8 cellular contexts compared by ENCODE assay signal in the genomic region with DNA sequence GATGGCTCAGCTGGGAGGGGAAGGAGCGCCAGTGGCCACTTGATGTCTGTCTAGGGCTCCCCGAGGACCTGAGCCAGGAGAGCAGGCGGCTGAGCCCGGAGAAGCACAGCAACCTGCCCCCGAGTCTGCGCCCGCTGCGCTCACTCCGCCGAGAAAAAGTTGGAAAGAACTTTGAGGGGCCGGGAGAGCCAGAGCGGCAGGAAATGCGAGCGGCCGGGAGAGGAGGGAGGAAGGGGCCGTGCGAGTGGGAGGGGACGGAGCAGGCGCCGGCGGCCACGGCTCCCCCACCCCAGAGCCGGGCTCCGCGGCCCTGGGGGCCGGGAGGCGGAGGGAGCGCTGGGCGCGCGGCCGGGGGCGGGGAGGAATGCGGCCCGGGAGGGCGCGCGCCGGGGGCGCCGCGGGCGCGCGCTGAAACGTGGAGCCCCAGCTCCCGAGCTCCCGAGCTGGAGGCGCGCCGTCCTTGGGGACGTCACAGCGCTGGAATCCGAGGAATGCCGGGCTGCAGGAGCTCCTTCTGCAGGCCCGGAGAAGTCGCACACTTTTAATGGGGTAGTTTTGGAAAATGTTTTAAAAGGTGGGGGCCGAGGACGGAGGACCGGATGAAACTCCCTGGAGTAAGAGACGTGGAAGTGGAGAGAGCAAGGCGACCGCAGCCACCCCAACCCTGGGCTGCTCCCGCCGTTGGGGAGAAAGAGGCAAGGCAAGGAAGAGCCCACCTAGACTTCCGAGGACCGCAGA. TPM values are rescaled to one million over a fixed set of nuclear protein-coding genes. Genes with fewer than 3 reads are reported as not detected.
A peak's percentile ranks its signal among the peaks of the same experiment; 100 is the strongest.
DNase-seq lines count a peak whose midpoint lies in the region; ATAC-seq and TF ChIP-seq lines count a peak whose summit lies in the region.

A gene (minus strand): TSS at position 167 of the 738 bp plus-strand sequence. CDS start 86,799 bp downstream, outside the sequence.

- peak within 1 kb of the TSS; percentile 11 for H2AK5ac ChIP-seq in H9 (ENCODE audit: insufficient read length, low read length)

- TF ChIP-seq CTCF in H9 (conservative IDR thresholded peaks at IDR 0.05) (peak; percentile 55), PC-9 (conservative IDR thresholded peaks at IDR 0.05) (no peak; the same call in 1 of the 2 replicates)

- intact Hi-C loops in PC-9 (cut with micrococcal nuclease; ENCODE audit: unreplicated experiment) (loop anchor here (1.0 to 2.0 kb wide), 11 partner anchors 26 to 218 kb away; a partner anchor contains a TSS), sciatic nerve (cut with DNase I) (no loop called here)

- peak within 1 kb of the TSS; percentile 92 to 94 for H3K4me3 Mint-ChIP-seq in H9
- peak within 1 kb of the TSS; percentile 54 for H3K4me3 Mint-ChIP-seq in central memory CD8-positive, alpha-beta T cell

- H3K9ac ChIP-seq in H9 (ENCODE audit: extremely low read depth, insufficient read length, low read length) (peak within 1 kb of the TSS; percentile 99), iPS-20b (ENCODE audit: low read depth, low read length) (peak within 1 kb of the TSS; percentile 99)

- H3K4me1 ChIP-seq in H9 (ENCODE audit: insufficient read depth, low read length) (peaks cover 7% of the 10 kb centered on the region), PC-9 (replicated peaks; ENCODE audit: insufficient read depth) (peaks cover 48% of the 10 kb centered on the region), iPS-20b (ENCODE audit: insufficient read depth, low read length) (peaks cover 18% of the 10 kb centered on the region)

- H4K8ac ChIP-seq in H9 (replicated peaks; ENCODE audit: insufficient read length, low read depth, low read length) = peak within 1 kb of the TSS; percentile 78

- H3K79me2 ChIP-seq in H9 (ENCODE audit: insufficient read depth, low read length) (peaks cover 29% of the 10 kb centered on the region; the same call in 1 of the 2 replicates), PC-9 (ENCODE audit: low read depth) (peaks cover 42% of the 10 kb centered on the region)

- peak within 1 kb of the TSS; percentile 99 for H3K18ac ChIP-seq in H9 (ENCODE audit: insufficient read length, low read depth, low read length)

- H3K4me3 ChIP-seq in PC-9 = peak within 1 kb of the TSS; percentile 71
- peak within 1 kb of the TSS; percentile 95 for H3K4me3 ChIP-seq in iPS-20b (ENCODE audit: low read length)

- peak within 1 kb of the TSS; percentile 99 for H3K27ac ChIP-seq in H9 (ENCODE audit: insufficient read length, low read depth, low read length)
- H3K27ac ChIP-seq in PC-9 = peak within 1 kb of the TSS; percentile 97
- H3K27ac ChIP-seq in iPS-20b (ENCODE audit: low read length) = peak within 1 kb of the TSS; percentile 96

- DNase-seq in ELF-1 (ENCODE audit: low read depth, low spot score) = peak; percentile 97
- peak; percentile 96 for DNase-seq in H9
- peak; percentile 89 to 93 for DNase-seq in PC-9
- DNase-seq in central memory CD8-positive, alpha-beta T cell (ENCODE audit: low spot score in 2 of 2) = no peak
- DNase-seq in sciatic nerve (ENCODE audit: low spot score) = peak; percentile 90
- DNase-seq in SHP77 (lab: John Stamatoyannopoulos, UW) = no peak
- no peak for DNase-seq in activated CD8-positive, alpha-beta memory T cell treated with anti-CD3 and anti-CD28 coated beads, Interleukin-2, amount 50 U/mL, for 4 hours

- POLR2A ChIA-PET in PC-9 (lab: Charles Lee; ENCODE audit: unreplicated experiment) = interaction anchor here (0.5 to 1.3 kb wide), 13 partner anchors 17 to 201 kb away, joined by 3 to 26 read pairs (median 5); no protein-coding TSS in a partner anchor

- H4K20me1 ChIP-seq in H9 (ENCODE audit: control insufficient read depth, insufficient read depth, insufficient read length) (no peaks in the 10 kb centered on the region), PC-9 (ENCODE audit: insufficient read depth) (no peaks in the 10 kb centered on the region)

- no peaks in the 10 kb centered on the region for H3K27me3 Mint-ChIP-seq in H9 (ENCODE audit: low read depth)
- H3K27me3 Mint-ChIP-seq in central memory CD8-positive, alpha-beta T cell = peaks cover 67% of the 10 kb centered on the region

- H3K4me1 Mint-ChIP-seq in H9 = peaks cover 41 to 52% of the 10 kb centered on the region in 2 experiments
- H3K4me1 Mint-ChIP-seq in central memory CD8-positive, alpha-beta T cell = no peaks in the 10 kb centered on the region

- no peaks in the 10 kb centered on the region; a peak in 2 of 5 replicates for H3K9me3 Mint-ChIP-seq in H9
- H3K9me3 Mint-ChIP-seq in central memory CD8-positive, alpha-beta T cell = no peaks in the 10 kb centered on the region

- H4K91ac ChIP-seq in H9 (ENCODE audit: insufficient read length, low read depth, low read length) = peak within 1 kb of the TSS; percentile 99

- H3K9me3 ChIP-seq in H9 (ENCODE audit: control insufficient read depth, low read depth, low read length) = no peaks in the 10 kb centered on the region
- no peaks in the 10 kb centered on the region for H3K9me3 ChIP-seq in PC-9 (ENCODE audit: insufficient read depth, low read depth)
- H3K9me3 ChIP-seq in iPS-20b (ENCODE audit: insufficient read depth, low read depth, low read length) = no peaks in the 10 kb centered on the region

- no peaks in the 10 kb centered on the region for H3K9me2 ChIP-seq in PC-9 (ENCODE audit: insufficient read depth)

- H3K27me3 ChIP-seq in H9 (ENCODE audit: insufficient read depth, low read length) (no peaks in the 10 kb centered on the region), PC-9 (ENCODE audit: insufficient read depth, low read depth) (no peaks in the 10 kb centered on the region), iPS-20b (ENCODE audit: insufficient read depth, low read length) (peaks cover 17% of the 10 kb centered on the region; the same call in 1 of the 2 replicates)

- H3F3A ChIP-seq in PC-9 (ENCODE audit: insufficient read depth, low read depth) = peaks cover 18% of the 10 kb centered on the region

- peak within 1 kb of the TSS; percentile 98 for H2BK5ac ChIP-seq in H9 (ENCODE audit: insufficient read length, low read length)

- H3T11ph ChIP-seq in H9 (ENCODE audit: low read length) = peak within 1 kb of the TSS; percentile 97

- H3K4ac ChIP-seq in H9 (ENCODE audit: low read depth, low read length) = peak within 1 kb of the TSS; percentile 98

- H3K4me2 ChIP-seq in H9 (ENCODE audit: insufficient read depth, insufficient read length, low read length) (peak within 1 kb of the TSS; percentile 80), PC-9 (peak within 1 kb of the TSS; percentile 95)

- H2BK15ac ChIP-seq in H9 (ENCODE audit: low read depth, low read length) = peak within 1 kb of the TSS; percentile 49; the same call in 1 of the 2 replicates

- no TSS peak for BruUV-seq in PC-9 (replicated peaks; lab: Mats Ljungman, UMichigan)

- H3K27ac Mint-ChIP-seq in H9 = peak within 1 kb of the TSS; percentile 100
- no peak within 1 kb of the TSS for H3K27ac Mint-ChIP-seq in central memory CD8-positive, alpha-beta T cell (ENCODE audit: low read depth)

- no peak within 1 kb of the TSS for H2AFZ ChIP-seq in H9 (ENCODE audit: low read length)
- H2AFZ ChIP-seq in PC-9 = peak within 1 kb of the TSS; percentile 98

- peak within 1 kb of the TSS; percentile 92 for H4K5ac ChIP-seq in H9 (ENCODE audit: insufficient read length, low read depth, low read length)

- no peaks in the 10 kb centered on the region for H3K79me1 ChIP-seq in H9 (ENCODE audit: insufficient read depth, low read depth, low read length, poor library complexity, severe bottlenecking)

- CTCF ChIA-PET in PC-9 (lab: Charles Lee) = interaction anchor here (0.6 to 0.9 kb wide), 7 partner anchors 11 to 226 kb away, joined by 3 to 4 read pairs (median 3); no protein-coding TSS in a partner anchor

- H2BK12ac ChIP-seq in H9 (ENCODE audit: insufficient read length, low read depth, low read length) = peak within 1 kb of the TSS; percentile 94

- H3K36me3 Mint-ChIP-seq in H9 (ENCODE audit: insufficient read depth in 1 of 3, low read depth in 3 of 3) = no peaks in the 10 kb centered on the region
- H3K36me3 Mint-ChIP-seq in central memory CD8-positive, alpha-beta T cell (ENCODE audit: insufficient read depth) = peaks cover 2% of the 10 kb centered on the region

- H2BK120ac ChIP-seq in H9 (ENCODE audit: low read depth, low read length, poor library complexity, severe bottlenecking) = peak within 1 kb of the TSS; percentile 99

- H3K23ac ChIP-seq in H9 (ENCODE audit: insufficient read length, low read depth, low read length) = no peak within 1 kb of the TSS

- WGBS in H9 (ENCODE audit: extremely low coverage, insufficient read length, low lambda C conversion rate) = no CpG with 5 or more reads among the region's 67 CpGs

- H3K36me3 ChIP-seq in PC-9 (ENCODE audit: low read depth) = no peaks in the 10 kb centered on the region
- H3K36me3 ChIP-seq in iPS-20b (ENCODE audit: insufficient read depth, low read depth, low read length) = no peaks in the 10 kb centered on the region

- peak within 1 kb of the TSS; percentile 97 for H2BK20ac ChIP-seq in H9 (ENCODE audit: low read depth, low read length, poor library complexity, severe bottlenecking)

- H3K23me2 ChIP-seq in H9 (ENCODE audit: insufficient read length, low read depth, low read length, poor library complexity, severe bottlenecking) = peaks cover 27% of the 10 kb centered on the region

- H3K14ac ChIP-seq in H9 (ENCODE audit: insufficient read depth, low read length) = peak within 1 kb of the TSS; percentile 98

- H3K56ac ChIP-seq in H9 (ENCODE audit: insufficient read length, low read depth, low read length) = peak within 1 kb of the TSS; percentile 98

- no peak for ATAC-seq in central memory CD8-positive, alpha-beta T cell (replicated peaks; ENCODE audit: extremely low read depth, poor library complexity, severe bottlenecking)
- peak; percentile 93 for ATAC-seq in sciatic nerve

RNA-seq across cellular contexts. Expression of the gene that starts here (rescaled TPM):
- total RNA-seq in H9 (2021) = 76.4 and 79.0 TPM in 2 replicates
- 59.2 and 78.9 TPM in 2 replicates for total RNA-seq in PC-9 (2021)
- total RNA-seq in sciatic nerve = 85.9 TPM

Comparison
In these comparisons a context has a peak if more than half of its experiments do, and no peak if none do; other contexts are left out.
1. DNase-seq: peak in ELF-1 (single experiment), H9 (single experiment), PC-9 (2 of 2) and sciatic nerve (single experiment); none in central memory CD8-positive, alpha-beta T cell (0 of 2), SHP77 (0 of 2) and activated CD8-positive, alpha-beta memory T cell treated with anti-CD3 and anti-CD28 coated beads, Interleukin-2, amount 50 U/mL, for 4 hours (single experiment).
2. Peak in every context shown above with its lines, with median percentiles within 50 percentile points of each other: H3K27ac ChIP-seq.